ENCODE assay signal across 8 cellular contexts in the genomic region with DNA sequence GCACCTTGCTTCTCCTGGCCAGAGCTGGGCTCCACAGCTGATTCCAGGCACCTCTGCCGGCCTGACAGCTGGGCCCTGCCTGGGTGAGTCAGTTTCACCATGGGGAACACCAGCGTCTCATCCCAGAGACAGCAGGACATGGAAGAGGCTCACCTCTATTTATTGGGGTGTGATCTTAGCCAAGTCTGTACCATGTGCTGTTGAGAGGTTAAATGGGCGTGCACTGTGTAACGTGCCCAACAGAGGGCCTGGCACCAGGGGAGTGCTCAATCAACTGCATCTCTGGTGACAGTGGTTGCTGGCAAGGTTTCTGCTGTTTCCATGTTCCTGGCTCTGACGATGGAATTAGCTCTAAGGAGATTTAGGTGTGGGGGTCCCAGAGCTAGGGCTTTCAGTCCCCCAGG. TPM values are rescaled to one million over a fixed set of nuclear protein-coding genes. Genes with fewer than 3 reads are reported as not detected.
DNase-seq lines count a peak whose midpoint lies in the region; ATAC-seq and TF ChIP-seq lines count a peak whose summit lies in the region.

No MANE protein-coding gene starts in this region.

- CTCF ChIA-PET in PC-9 (lab: Charles Lee), result no interaction called here

- intact Hi-C loops in PC-9 (cut with micrococcal nuclease; ENCODE audit: unreplicated experiment), result loop anchor here (2.0 kb wide), 4 partner anchors 19 to 157 kb away; no protein-coding TSS in a partner anchor

- H3K27me3 ChIP-seq in PC-9 (ENCODE audit: insufficient read depth, low read depth), result no peaks in the 10 kb centered on the region

- H3K4me3 ChIP-seq in PC-9, result peak overlapping the region; percentile 81
- H3K4me3 ChIP-seq in iPS-18c (ENCODE audit: insufficient read depth, low read depth, low read length), result peak overlapping the region; percentile 65; the same call in 1 of the 2 replicates

- no peaks in the 10 kb centered on the region for H3K36me3 Mint-ChIP-seq in activated naive CD4-positive, alpha-beta T cell treated with anti-CD3 and anti-CD28 coated beads, Interleukin-2, amount 50 U/mL, for 72 hours

- peak; percentile 33 to 62 for ATAC-seq in activated naive CD4-positive, alpha-beta T cell treated with anti-CD3 and anti-CD28 coated beads, Interleukin-2, amount 50 U/mL, for 72 hours

- H3F3A ChIP-seq in PC-9 (ENCODE audit: insufficient read depth, low read depth), result peaks cover 3% of the 10 kb centered on the region; the same call in 1 of the 2 replicates

- DNase-seq in DMS 273 (lab: John Stamatoyannopoulos, UW; ENCODE audit: unreplicated experiment) (peak; percentile 88), GM20000 (ENCODE audit: low spot score) (peak; percentile 72), HT-29 (ENCODE audit: low spot score) (peak; percentile 78), PC-9 (peak; percentile 48 to 51), putamen (ENCODE audit: low spot score) (no peak)
- DNase-seq in activated naive CD4-positive, alpha-beta T cell treated with anti-CD3 and anti-CD28 coated beads, Interleukin-2, amount 50 U/mL, for 72 hours (ENCODE audit: low spot score in 2 of 2), result peak; percentile 40 to 56
- peak; percentile 54 for DNase-seq in stimulated activated CD4-positive, alpha-beta T cell treated with anti-CD3 and anti-CD28 coated beads, Interleukin-1b, Interleukin-23, amount 100 ng/mL, for 48 hours

- no peaks in the 10 kb centered on the region for H3K36me3 ChIP-seq in PC-9 (ENCODE audit: low read depth)

- H3K4me2 ChIP-seq in PC-9, result peak overlapping the region; percentile 97

- no peaks in the 10 kb centered on the region for H3K79me2 ChIP-seq in PC-9 (ENCODE audit: low read depth)

- no TSS peak for BruUV-seq in PC-9 (replicated peaks; lab: Mats Ljungman, UMichigan)

- TF ChIP-seq CTCF in GM20000 (IDR thresholded peaks at IDR 0.05; ENCODE audit: extremely low read depth, missing control alignments) (no peak), PC-9 (conservative IDR thresholded peaks at IDR 0.05) (peak; percentile 59)

- no peaks in the 10 kb centered on the region for H3K9me3 Mint-ChIP-seq in activated naive CD4-positive, alpha-beta T cell treated with anti-CD3 and anti-CD28 coated beads, Interleukin-2, amount 50 U/mL, for 72 hours

- POLR2A ChIA-PET in PC-9 (lab: Charles Lee; ENCODE audit: unreplicated experiment), result no interaction called here

- no peaks in the 10 kb centered on the region for H4K20me1 ChIP-seq in PC-9 (ENCODE audit: insufficient read depth)

- H3K27ac ChIP-seq in PC-9, result no peak overlapping the region; the same call in 1 of the 2 replicates

- H2AFZ ChIP-seq in PC-9, result no peak overlapping the region; the same call in 1 of the 2 replicates

- H3K9me3 ChIP-seq in PC-9 (ENCODE audit: insufficient read depth, low read depth) (no peaks in the 10 kb centered on the region), iPS-18c (ENCODE audit: control insufficient read depth, insufficient read depth, low read length) (no peaks in the 10 kb centered on the region)

- H3K27ac Mint-ChIP-seq in activated naive CD4-positive, alpha-beta T cell treated with anti-CD3 and anti-CD28 coated beads, Interleukin-2, amount 50 U/mL, for 72 hours, result peak overlapping the region; percentile 90 to 96

- no peaks in the 10 kb centered on the region for H3K9me2 ChIP-seq in PC-9 (ENCODE audit: insufficient read depth)

- peaks cover 13% of the 10 kb centered on the region for H3K4me1 ChIP-seq in PC-9 (replicated peaks; ENCODE audit: insufficient read depth)

RNA-seq across cellular contexts. Expression of a gene that starts 0.9 kb away (rescaled TPM):
- total RNA-seq in HT-29 (2014; rRNA removed; shearing (Covaris generic)), result 16.3 and 25.7 TPM in 2 replicates
- 4.5 and 6.1 TPM in 2 replicates for total RNA-seq in PC-9 (2021)
- 1 to 10 TPM; 3.0 to 4.2 TPM for total RNA-seq in activated naive CD4-positive, alpha-beta T cell treated with anti-CD3 and anti-CD28 coated beads, Interleukin-2, amount 50 U/mL, for 72 hours

RNA-seq across cellular contexts. Expression of a gene that starts 23.6 kb away (rescaled TPM):
- 15.8 and 15.9 TPM in 2 replicates for total RNA-seq in HT-29 (2014; rRNA removed; shearing (Covaris generic))
- 38.5 and 44.3 TPM in 2 replicates for total RNA-seq in PC-9 (2021)
- 10 to 100 TPM in 1 of 2 donors, 1 to 10 TPM in 1; 8.4 to 10.1 TPM for total RNA-seq in activated naive CD4-positive, alpha-beta T cell treated with anti-CD3 and anti-CD28 coated beads, Interleukin-2, amount 50 U/mL, for 72 hours
